8 cellular contexts compared by ENCODE assay signal in genomic region chr11:107859459-107860239, GRCh38. TPM values are rescaled to one million over a fixed set of nuclear protein-coding genes. Genes with fewer than 3 reads are reported as not detected.
DNase-seq lines count a peak whose midpoint lies in the region; ATAC-seq and TF ChIP-seq lines count a peak whose summit lies in the region.

No MANE protein-coding gene starts in this region.

- ATAC-seq in GM18505 (IDR thresholded peaks at IDR 0.05; ENCODE audit: unreplicated experiment), result no peak
- no peak for ATAC-seq in T-helper 17 cell
- ATAC-seq in lower lobe of right lung, result peak; percentile 35 to 45
- no peak for ATAC-seq in HG02973 (IDR thresholded peaks at IDR 0.05; ENCODE audit: unreplicated experiment)

- H3K9me3 ChIP-seq in MG63, result no peaks in the 10 kb centered on the region
- H3K9me3 ChIP-seq in T-helper 17 cell (ENCODE audit: control insufficient read depth, low read length, poor library complexity, severe bottlenecking), result no peaks in the 10 kb centered on the region
- H3K9me3 ChIP-seq in lower lobe of right lung, result no peaks in the 10 kb centered on the region

- TF ChIP-seq POLR2A in GM18505 (IDR thresholded peaks at IDR 0.05; ENCODE audit: borderline replicate concordance, extremely low read depth, insufficient read depth, insufficient read length), result peak; percentile 14

- TF ChIP-seq CTCF in chondrocyte (IDR thresholded peaks at IDR 0.05), result no peak
- no peak for TF ChIP-seq CTCF in lower lobe of right lung (IDR thresholded peaks at IDR 0.05)

- peak overlapping the region; percentile 96 for H3K4me3 Mint-ChIP-seq in T-helper 17 cell
- peak overlapping the region; percentile 92 for H3K4me3 Mint-ChIP-seq in chondrocyte (ENCODE audit: unreplicated experiment)
- peak overlapping the region; percentile 96 for H3K4me3 Mint-ChIP-seq in stimulated activated naive CD8-positive, alpha-beta T cell treated with anti-CD3 and anti-CD28 coated beads, Interleukin-15, Interleukin-2, amounts not matched to agents 100 ng/mL and 50 ng/mL, for 24 hours

- H3K4me3 ChIP-seq in MG63, result peak overlapping the region; percentile 75
- H3K4me3 ChIP-seq in lower lobe of right lung, result peak overlapping the region; percentile 81

- H3K4me1 Mint-ChIP-seq in T-helper 17 cell (peaks cover 31% of the 10 kb centered on the region), chondrocyte (ENCODE audit: low read depth) (peaks cover 20% of the 10 kb centered on the region)
- peaks cover 33% of the 10 kb centered on the region for H3K4me1 Mint-ChIP-seq in stimulated activated naive CD8-positive, alpha-beta T cell treated with anti-CD3 and anti-CD28 coated beads, Interleukin-15, Interleukin-2, amounts not matched to agents 100 ng/mL and 50 ng/mL, for 24 hours (ENCODE audit: low read depth)

- peak overlapping the region; percentile 70 for H3K27ac ChIP-seq in lower lobe of right lung

- no peaks in the 10 kb centered on the region for H3K9me3 Mint-ChIP-seq in chondrocyte (ENCODE audit: low read depth)
- H3K9me3 Mint-ChIP-seq in stimulated activated naive CD8-positive, alpha-beta T cell treated with anti-CD3 and anti-CD28 coated beads, Interleukin-15, Interleukin-2, amounts not matched to agents 100 ng/mL and 50 ng/mL, for 24 hours, result no peaks in the 10 kb centered on the region

- peaks cover 2% of the 10 kb centered on the region for H3K36me3 Mint-ChIP-seq in T-helper 17 cell (ENCODE audit: low read depth)
- H3K36me3 Mint-ChIP-seq in chondrocyte (ENCODE audit: low read depth), result no peaks in the 10 kb centered on the region
- peaks cover 14% of the 10 kb centered on the region for H3K36me3 Mint-ChIP-seq in stimulated activated naive CD8-positive, alpha-beta T cell treated with anti-CD3 and anti-CD28 coated beads, Interleukin-15, Interleukin-2, amounts not matched to agents 100 ng/mL and 50 ng/mL, for 24 hours (ENCODE audit: low read depth)

- H3K4me1 ChIP-seq in lower lobe of right lung, result peaks cover 22% of the 10 kb centered on the region

- H3K27ac Mint-ChIP-seq in T-helper 17 cell (peak overlapping the region; percentile 91), chondrocyte (ENCODE audit: unreplicated experiment) (no peak overlapping the region)
- H3K27ac Mint-ChIP-seq in stimulated activated naive CD8-positive, alpha-beta T cell treated with anti-CD3 and anti-CD28 coated beads, Interleukin-15, Interleukin-2, amounts not matched to agents 100 ng/mL and 50 ng/mL, for 24 hours, result peak overlapping the region; percentile 94

- peaks cover 5% of the 10 kb centered on the region for H3K27me3 Mint-ChIP-seq in T-helper 17 cell
- H3K27me3 Mint-ChIP-seq in chondrocyte (ENCODE audit: low read depth), result no peaks in the 10 kb centered on the region
- peaks cover 12% of the 10 kb centered on the region for H3K27me3 Mint-ChIP-seq in stimulated activated naive CD8-positive, alpha-beta T cell treated with anti-CD3 and anti-CD28 coated beads, Interleukin-15, Interleukin-2, amounts not matched to agents 100 ng/mL and 50 ng/mL, for 24 hours

- intact Hi-C loops in lower lobe of right lung (cut with DNase I), result no loop called here

- DNase-seq in A172 (ENCODE audit: low spot score) (peak; percentile 16), MG63 (peak; percentile 78), T-helper 17 cell (no peak), chondrocyte (ENCODE audit: low spot score) (no peak), lower lobe of right lung (peak; percentile 57)

- H3K36me3 ChIP-seq in MG63, result peaks cover 5% of the 10 kb centered on the region
- H3K36me3 ChIP-seq in lower lobe of right lung, result no peaks in the 10 kb centered on the region

- H3K27me3 ChIP-seq in MG63 (no peaks in the 10 kb centered on the region), lower lobe of right lung (ENCODE audit: low read depth) (no peaks in the 10 kb centered on the region)

RNA-seq across cellular contexts. Expression of gene SLC35F2, which starts 1.1 kb away (rescaled TPM):
- total RNA-seq in A172 (2014; rRNA removed; shearing (Covaris generic)), result 11.2 and 13.8 TPM in 2 replicates
- 38.4 and 42.9 TPM in 2 replicates for total RNA-seq in MG63 (2014; rRNA removed; shearing (Covaris generic); ENCODE audit: low replicate concordance)
- total RNA-seq in T-helper 17 cell, result 1 to 10 TPM; 7.3 to 9.1 TPM
- total RNA-seq in chondrocyte, result 4.4 to 5.6 TPM (median 4.7 TPM) in 3 replicates
- total RNA-seq in lower lobe of right lung, result 3.9 TPM

Comparison
In these comparisons a context has a peak if more than half of its experiments do, and no peak if none do; other contexts are left out.
1. DNase-seq: peak in A172 (single experiment), MG63 (single experiment) and lower lobe of right lung (single experiment); none in T-helper 17 cell (0 of 3) and chondrocyte (single experiment).
2. ATAC-seq: peak in lower lobe of right lung (2 of 2); none in GM18505 (single experiment), T-helper 17 cell (single experiment) and HG02973 (single experiment).
3. Peak in every context shown above with its lines, with median percentiles within 50 percentile points of each other: H3K4me3 Mint-ChIP-seq.